10 cellular contexts compared by ENCODE assay signal in the genomic region with DNA sequence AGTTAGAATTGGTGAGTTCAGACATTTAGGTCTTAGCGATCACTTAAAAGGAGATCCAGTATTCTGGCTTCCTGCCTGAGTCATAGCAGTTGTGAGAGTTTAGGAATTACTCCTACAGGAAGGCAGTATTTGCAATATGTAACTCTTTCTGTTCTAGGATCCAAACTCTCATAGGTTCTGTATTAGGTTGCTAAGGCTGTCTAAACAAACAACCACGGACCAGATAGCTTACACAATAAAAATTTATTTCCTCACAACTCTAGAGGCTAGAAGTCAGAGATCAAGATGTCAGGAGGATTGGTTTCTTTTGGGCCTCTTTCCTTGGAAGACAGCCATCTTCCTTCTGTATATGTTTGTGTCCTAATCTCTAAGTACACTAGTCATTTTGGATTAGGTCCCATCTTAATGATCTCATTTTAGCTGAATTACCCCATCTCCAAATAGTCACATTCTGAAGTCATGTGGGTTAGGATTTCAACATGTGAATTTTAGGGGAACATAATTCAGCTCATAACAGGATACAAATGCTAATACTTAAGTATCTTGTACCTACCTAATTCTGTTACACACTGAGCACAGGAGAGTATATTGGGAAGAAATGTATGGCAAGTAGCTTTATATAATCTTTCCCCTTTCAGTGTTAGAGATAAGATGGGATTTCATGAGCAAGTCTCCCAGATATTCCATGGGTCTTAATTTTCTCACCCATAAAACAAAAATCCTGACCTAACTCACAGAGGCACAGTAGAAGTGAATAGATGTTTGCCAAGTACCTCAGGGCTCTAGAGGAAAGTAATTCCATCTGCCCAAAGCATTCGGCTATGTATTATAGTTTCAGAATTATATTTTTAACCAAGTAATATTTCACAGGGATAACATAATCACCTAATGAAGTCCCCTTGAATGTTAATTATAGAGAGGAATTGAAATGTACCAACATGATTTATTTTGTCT.
DNase-seq lines count a peak whose midpoint lies in the region; ATAC-seq and TF ChIP-seq lines count a peak whose summit lies in the region.
"Had no signal": no experiment of that assay in that cellular context is flagged by ENCODE, and none has a peak within 500 bp of the region (broad histone marks: within the 10 kb centered on the region; RNA-seq: fewer than 3 reads in every experiment).

No MANE protein-coding gene starts in this region.

- H3K9me3 ChIP-seq in prostate gland = no peaks in the 10 kb centered on the region

- intact Hi-C loops in left cardiac atrium (cut with DNase I) = no loop called here
- intact Hi-C loops in prostate gland (cut with DNase I) = no loop called here

- peak overlapping the region; percentile 94 for H3K27ac Mint-ChIP-seq in HFFc6
- H3K27ac Mint-ChIP-seq in stimulated activated effector memory CD8-positive, alpha-beta T cell treated with anti-CD3 and anti-CD28 coated beads, Interleukin-12 subunit alpha, Interleukin-12 subunit beta, amount 100 ng/mL, for 72 hours = no peak overlapping the region

- H3K4me1 Mint-ChIP-seq in HFFc6 (ENCODE audit: low read depth) = peaks cover 21% of the 10 kb centered on the region
- H3K4me1 Mint-ChIP-seq in stimulated activated effector memory CD8-positive, alpha-beta T cell treated with anti-CD3 and anti-CD28 coated beads, Interleukin-12 subunit alpha, Interleukin-12 subunit beta, amount 100 ng/mL, for 72 hours = no peaks in the 10 kb centered on the region

- H3K27me3 ChIP-seq in prostate gland (replicated peaks; ENCODE audit: insufficient read depth) = no peaks in the 10 kb centered on the region

- H3K36me3 Mint-ChIP-seq in HFFc6 (ENCODE audit: low read depth) = no peaks in the 10 kb centered on the region
- H3K36me3 Mint-ChIP-seq in stimulated activated effector memory CD8-positive, alpha-beta T cell treated with anti-CD3 and anti-CD28 coated beads, Interleukin-12 subunit alpha, Interleukin-12 subunit beta, amount 100 ng/mL, for 72 hours = no peaks in the 10 kb centered on the region

- peak overlapping the region; percentile 58; the same call in 1 of the 2 replicates for H3K4me3 Mint-ChIP-seq in HFFc6
- H3K4me3 Mint-ChIP-seq in stimulated activated effector memory CD8-positive, alpha-beta T cell treated with anti-CD3 and anti-CD28 coated beads, Interleukin-12 subunit alpha, Interleukin-12 subunit beta, amount 100 ng/mL, for 72 hours = no peak overlapping the region

- H3K27me3 Mint-ChIP-seq in HFFc6 (ENCODE audit: insufficient read depth) = no peaks in the 10 kb centered on the region; the same call in 1 of the 2 replicates

- DNase-seq in HFFc6 = peak; percentile 98
- DNase-seq in amniotic epithelial cell (ENCODE audit: low read depth) = peak; percentile 100
- DNase-seq in left cardiac atrium = no peak
- no peak for DNase-seq in stimulated activated effector memory CD8-positive, alpha-beta T cell treated with anti-CD3 and anti-CD28 coated beads, Interleukin-12 subunit alpha, Interleukin-12 subunit beta, amount 100 ng/mL, for 72 hours (ENCODE audit: low spot score in 2 of 2)
- no peak for DNase-seq in DMS153 treated with DMSO at 0.1 percent for 48 hours (lab: John Stamatoyannopoulos, UW; ENCODE audit: unreplicated experiment)
- DNase-seq in prostate gland (ENCODE audit: low spot score) = no peak
- DNase-seq in activated effector memory CD4-positive, alpha-beta T cell treated with anti-CD3 and anti-CD28 coated beads, Interleukin-2, amount 50 U/mL, for 16 hours = no peak
- DNase-seq in activated naive CD4-positive, alpha-beta T cell (lab: John Stamatoyannopoulos, UW) = no peak
- DNase-seq: Karpas-422 had no signal

- TF ChIP-seq POLR2A in prostate gland (IDR thresholded peaks at IDR 0.05) = no peak

- 34% methylated on average over 3 of the region's 3 CpGs for WGBS in prostate gland

- no peak for TF ChIP-seq CTCF in HFFc6 (IDR thresholded peaks at IDR 0.05)
- no peak for TF ChIP-seq CTCF in prostate gland (IDR thresholded peaks at IDR 0.05)

- no peak overlapping the region for H3K4me3 ChIP-seq in prostate gland

- H3K36me3 ChIP-seq in prostate gland = no peaks in the 10 kb centered on the region

- H3K9me3 Mint-ChIP-seq in HFFc6 = no peaks in the 10 kb centered on the region
- H3K9me3 Mint-ChIP-seq in stimulated activated effector memory CD8-positive, alpha-beta T cell treated with anti-CD3 and anti-CD28 coated beads, Interleukin-12 subunit alpha, Interleukin-12 subunit beta, amount 100 ng/mL, for 72 hours = peaks cover 3% of the 10 kb centered on the region

- no peak overlapping the region for H3K27ac ChIP-seq in prostate gland

- peak; percentile 82 to 96 for ATAC-seq in left cardiac atrium
- ATAC-seq in stimulated activated effector memory CD8-positive, alpha-beta T cell treated with anti-CD3 and anti-CD28 coated beads, Interleukin-12 subunit alpha, Interleukin-12 subunit beta, amount 100 ng/mL, for 72 hours = peak; percentile 31
- ATAC-seq: HCT116 had no signal

- no peaks in the 10 kb centered on the region for H3K4me1 ChIP-seq in prostate gland (replicated peaks)

Comparison
In these comparisons a context has a peak if more than half of its experiments do, and no peak if none do; other contexts are left out.
1. DNase-seq: peak in HFFc6 (single experiment) and amniotic epithelial cell (single experiment); none in left cardiac atrium (single experiment), stimulated activated effector memory CD8-positive, alpha-beta T cell treated with anti-CD3 and anti-CD28 coated beads, Interleukin-12 subunit alpha, Interleukin-12 subunit beta, amount 100 ng/mL, for 72 hours (0 of 2), DMS153 treated with DMSO at 0.1 percent for 48 hours (single experiment), prostate gland (single experiment), activated effector memory CD4-positive, alpha-beta T cell treated with anti-CD3 and anti-CD28 coated beads, Interleukin-2, amount 50 U/mL, for 16 hours (single experiment) and activated naive CD4-positive, alpha-beta T cell (0 of 4).